Comparison of ENCODE assay signal across 20 cellular contexts in genomic region chr10:65827344-65827743, GRCh38.
DNase-seq lines count a peak whose midpoint lies in the region; ATAC-seq and TF ChIP-seq lines count a peak whose summit lies in the region.
"Had no signal": no experiment of that assay in that cellular context is flagged by ENCODE, and none has a peak within 500 bp of the region (broad histone marks: within the 10 kb centered on the region; RNA-seq: fewer than 3 reads in every experiment).

No MANE protein-coding gene starts in this region.

- no peaks in the 10 kb centered on the region for H3K9me3 Mint-ChIP-seq in neural progenitor cell

- H3K79me2 ChIP-seq in neural progenitor cell (ENCODE audit: low read depth): no peaks in the 10 kb centered on the region

- H2AFZ ChIP-seq in neural progenitor cell (replicated peaks): peak overlapping the region; percentile 30

- H3K9ac ChIP-seq in neural progenitor cell: no peak overlapping the region

- no peaks in the 10 kb centered on the region for H3K27me3 Mint-ChIP-seq in neural progenitor cell (ENCODE audit: insufficient read depth, low read depth)

- no peak overlapping the region for H3K27ac Mint-ChIP-seq in neural progenitor cell
- H3K27ac Mint-ChIP-seq: CD14-positive monocyte, HFFc6 had no signal

- no peak overlapping the region for H3K27ac ChIP-seq in left lung
- no peak overlapping the region for H3K27ac ChIP-seq in neural progenitor cell

- no peak overlapping the region for H3K4me3 ChIP-seq in left lung
- H3K4me3 ChIP-seq in neural progenitor cell: no peak overlapping the region
- H3K4me3 ChIP-seq: GM12878 had no signal

- ATAC-seq in left ventricle myocardium superior (peak; percentile 23), left lung (peak; percentile 98), left lobe of liver (no peak), HG03097 (IDR thresholded peaks at IDR 0.05; ENCODE audit: low FRiP score, unreplicated experiment) (no peak)
- ATAC-seq: GM12878, PC-3 had no signal

- H3K4me2 ChIP-seq in neural progenitor cell: no peak overlapping the region

- TF ChIP-seq CTCF in left lung (IDR thresholded peaks at IDR 0.05): no peak
- TF ChIP-seq CTCF in neural progenitor cell (IDR thresholded peaks at IDR 0.05): no peak

- H3F3A ChIP-seq in neural progenitor cell (ENCODE audit: low read depth): no peaks in the 10 kb centered on the region

- H3K4me1 Mint-ChIP-seq in neural progenitor cell: no peaks in the 10 kb centered on the region
- H3K4me1 Mint-ChIP-seq: CD14-positive monocyte had no signal

- H3K27me3 ChIP-seq in left lung (no peaks in the 10 kb centered on the region), neural progenitor cell (no peaks in the 10 kb centered on the region)

- DNase-seq in left ventricle myocardium superior (no peak), cardiac septum (ENCODE audit: low spot score) (no peak), left lung (no peak), neural progenitor cell (ENCODE audit: low spot score) (peak; percentile 5), left lobe of liver (ENCODE audit: low spot score) (no peak), hippocampal formation (lab: John Stamatoyannopoulos, UW) (no peak)
- DNase-seq: COR-L47, DMS153, GOT3, HFFc6, MM.1S, NCI-H1105 treated with DMSO at 0.1 percent for 48 hours, NCI-H187, NCI-H2171, NCI-H446 treated with DMSO at 0.1 percent for 48 hours, NCI-H748 treated with DMSO at 0.1 percent for 48 hours, PC-3 had no signal

- no peaks in the 10 kb centered on the region for H4K20me1 ChIP-seq in neural progenitor cell (ENCODE audit: low read depth)

- H3K4me3 Mint-ChIP-seq in neural progenitor cell: no peak overlapping the region
- H3K4me3 Mint-ChIP-seq: CD14-positive monocyte, HFFc6 had no signal

- H3K9me3 ChIP-seq in left lung (peaks cover 0 to 12% of the 10 kb centered on the region in 2 donors), neural progenitor cell (ENCODE audit: low read depth) (no peaks in the 10 kb centered on the region)

- H3K4me1 ChIP-seq in left lung (no peaks in the 10 kb centered on the region), neural progenitor cell (no peaks in the 10 kb centered on the region)

- H3K36me3 Mint-ChIP-seq in neural progenitor cell: no peaks in the 10 kb centered on the region
- H3K36me3 Mint-ChIP-seq: CD14-positive monocyte had no signal

- intact Hi-C loops in left ventricle myocardium superior (cut with micrococcal nuclease) (no loop called here), cardiac septum (cut with DNase I) (no loop called here), left lung (cut with DNase I) (no loop called here)

- H3K36me3 ChIP-seq in left lung (no peaks in the 10 kb centered on the region), neural progenitor cell (no peaks in the 10 kb centered on the region)

Comparison
In these comparisons a context has a peak if more than half of its experiments do, and no peak if none do; other contexts are left out.
1. ATAC-seq: peak in left ventricle myocardium superior (single experiment) and left lung (single experiment); none in left lobe of liver (single experiment) and HG03097 (single experiment).